In genomic region chr14:91942946-91943345, GRCh38 we compare ENCODE assay signal across 26 cellular contexts. TPM values are rescaled to one million over a fixed set of nuclear protein-coding genes. Genes with fewer than 3 reads are reported as not detected.
"Had no signal": no experiment of that assay in that cellular context is flagged by ENCODE, and none has a peak within 500 bp of the region (broad histone marks: within the 10 kb centered on the region; RNA-seq: fewer than 3 reads in every experiment).

No MANE protein-coding gene starts in this region.

- H3K4me3 Mint-ChIP-seq: naive thymus-derived CD8-positive, alpha-beta T cell; natural killer cell treated with Interleukin-12 subunit alpha and Interleukin-12 subunit beta and Interleukin-15 and Interleukin-18, amount 100 ng/mL, for 72 hours; nephron progenitor cell; neural crest cell; stimulated activated effector memory CD8-positive, alpha-beta T cell treated with anti-CD3 and anti-CD28 coated beads, Interleukin-12 subunit alpha, Interleukin-12 subunit beta, amount 100 ng/mL, for 72 hours; stimulated activated naive B cell treated with anti-CD40 and anti-IgM and Interleukin-4, amounts not matched to agents 10 μg/mL and 1 μg/mL and 100 μg/mL, for 72 hours; stimulated activated naive CD8-positive, alpha-beta T cell treated with anti-CD3 and anti-CD28 coated beads, Interleukin-15, Interleukin-2, amounts not matched to agents 100 ng/mL and 50 ng/mL, for 24 hours; type B pancreatic cell had no signal

- H3K9me3 Mint-ChIP-seq: natural killer cell treated with Interleukin-12 subunit alpha and Interleukin-12 subunit beta and Interleukin-15 and Interleukin-18, amount 100 ng/mL, for 72 hours; neural crest cell; stimulated activated effector memory CD8-positive, alpha-beta T cell treated with anti-CD3 and anti-CD28 coated beads, Interleukin-12 subunit alpha, Interleukin-12 subunit beta, amount 100 ng/mL, for 72 hours; stimulated activated naive B cell treated with anti-CD40 and anti-IgM and Interleukin-4, amounts not matched to agents 10 μg/mL and 1 μg/mL and 100 μg/mL, for 72 hours; stimulated activated naive CD8-positive, alpha-beta T cell treated with anti-CD3 and anti-CD28 coated beads, Interleukin-15, Interleukin-2, amounts not matched to agents 100 ng/mL and 50 ng/mL, for 24 hours had no signal

- H3K9me3 ChIP-seq: neutrophil, pancreas, psoas muscle, right lobe of liver, sigmoid colon, stomach, tibial artery, transverse colon, upper lobe of right lung, uterus had no signal

- H3K4me1 ChIP-seq: pancreas, upper lobe of right lung, uterus had no signal

- H3K4me3 ChIP-seq: pancreas, right lobe of liver, sigmoid colon, stomach, transverse colon, uterus had no signal

- H3K36me3 Mint-ChIP-seq: naive thymus-derived CD8-positive, alpha-beta T cell; natural killer cell treated with Interleukin-12 subunit alpha and Interleukin-12 subunit beta and Interleukin-15 and Interleukin-18, amount 100 ng/mL, for 72 hours; stimulated activated effector memory CD8-positive, alpha-beta T cell treated with anti-CD3 and anti-CD28 coated beads, Interleukin-12 subunit alpha, Interleukin-12 subunit beta, amount 100 ng/mL, for 72 hours; type B pancreatic cell had no signal

- ATAC-seq: naive thymus-derived CD8-positive, alpha-beta T cell; natural killer cell treated with Interleukin-12 subunit alpha and Interleukin-12 subunit beta and Interleukin-15 and Interleukin-18, amount 100 ng/mL, for 72 hours; pancreas; psoas muscle; right cardiac atrium; right lobe of liver; stimulated activated naive B cell treated with anti-CD40 and anti-IgM and Interleukin-4, amounts not matched to agents 10 μg/mL and 1 μg/mL and 100 μg/mL, for 72 hours; upper lobe of right lung had no signal

- DNase-seq: naive thymus-derived CD8-positive, alpha-beta T cell; nephron progenitor cell; nucleus accumbens; pancreas; psoas muscle; right cardiac atrium; right lobe of liver; sigmoid colon; small intestine; stimulated activated CD4-positive, alpha-beta T cell treated with anti-CD3 and anti-CD28 coated beads, Interleukin-15, amount 100 ng/mL, for 24 hours; stimulated activated CD4-positive, alpha-beta T cell treated with anti-CD3 and anti-CD28 coated beads, Interleukin-2, amount 100 ng/mL, for 24 hours; stimulated activated CD4-positive, alpha-beta T cell treated with anti-CD3 and anti-CD28 coated beads, Interleukin-2, amount 100 ng/mL, for 48 hours; stimulated activated CD4-positive, alpha-beta T cell treated with anti-CD3 and anti-CD28 coated beads, Interleukin-4, amount 100 ng/mL, for 24 hours; stimulated activated naive B cell treated with anti-CD40 and anti-IgM and Interleukin-4, amounts not matched to agents 10 μg/mL and 1 μg/mL and 100 μg/mL, for 72 hours; stimulated activated naive CD4-positive, alpha-beta T cell treated with Interleukin-2 at 50 U/mL for 16 hours; stomach; tibial artery; transverse colon; upper lobe of right lung; uterus had no signal

- H3K27me3 ChIP-seq: pancreas, right lobe of liver, sigmoid colon, tibial artery, uterus had no signal

- H3K27ac Mint-ChIP-seq: natural killer cell treated with Interleukin-12 subunit alpha and Interleukin-12 subunit beta and Interleukin-15 and Interleukin-18, amount 100 ng/mL, for 72 hours; nephron progenitor cell; stimulated activated effector memory CD8-positive, alpha-beta T cell treated with anti-CD3 and anti-CD28 coated beads, Interleukin-12 subunit alpha, Interleukin-12 subunit beta, amount 100 ng/mL, for 72 hours; stimulated activated naive B cell treated with anti-CD40 and anti-IgM and Interleukin-4, amounts not matched to agents 10 μg/mL and 1 μg/mL and 100 μg/mL, for 72 hours; stimulated activated naive CD8-positive, alpha-beta T cell treated with anti-CD3 and anti-CD28 coated beads, Interleukin-15, Interleukin-2, amounts not matched to agents 100 ng/mL and 50 ng/mL, for 24 hours; type B pancreatic cell had no signal

- H3K36me3 ChIP-seq: neutrophil, pancreas, right lobe of liver, transverse colon, upper lobe of right lung, uterus had no signal

- H3K27ac ChIP-seq: neutrophil, pancreas, psoas muscle, right lobe of liver, sigmoid colon, stomach, transverse colon, upper lobe of right lung had no signal

- FAIRE-seq: pancreas, small intestine had no signal

RNA-seq across cellular contexts. Expression of gene FBLN5, which starts 4.5 kb away (rescaled TPM):
- total RNA-seq: natural killer cell treated with Interleukin-12 subunit alpha and Interleukin-12 subunit beta and Interleukin-15 and Interleukin-18, amount 100 ng/mL, for 72 hours had no signal
